Comparison of ENCODE assay signal across 16 cellular contexts in the genomic region with DNA sequence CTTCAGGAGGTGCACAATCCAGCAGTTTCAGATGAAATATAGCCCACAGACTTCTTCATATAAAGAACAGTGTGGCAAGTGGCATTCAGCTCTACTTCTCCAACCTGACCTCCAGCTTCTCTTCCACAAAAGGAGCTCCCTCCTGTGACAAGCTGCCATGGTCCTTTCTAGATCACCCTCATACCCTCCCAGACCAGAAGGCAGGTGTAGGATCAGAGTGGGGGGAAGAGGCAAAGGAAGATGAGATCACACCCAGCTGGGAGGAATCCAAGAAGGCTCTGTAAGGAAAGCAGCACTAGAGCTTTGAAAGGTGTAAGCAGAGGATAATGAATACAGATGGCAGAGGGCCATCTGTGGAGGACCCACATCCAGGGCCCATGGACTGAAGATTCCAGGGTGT. TPM values are rescaled to one million over a fixed set of nuclear protein-coding genes. Genes with fewer than 3 reads are reported as not detected.
A peak's percentile ranks its signal among the peaks of the same experiment; 100 is the strongest.
DNase-seq lines count a peak whose midpoint lies in the region; ATAC-seq and TF ChIP-seq lines count a peak whose summit lies in the region.
"Had no signal": no experiment of that assay in that cellular context is flagged by ENCODE, and none has a peak within 500 bp of the region (broad histone marks: within the 10 kb centered on the region; RNA-seq: fewer than 3 reads in every experiment).

No MANE protein-coding gene starts in this region.

- H4K8ac ChIP-seq in mesenchymal stem cell (ENCODE audit: low read length), result no peak overlapping the region

- H2AK5ac ChIP-seq in mesenchymal stem cell (ENCODE audit: low read length, severe bottlenecking), result no peak overlapping the region

- no peak for ATAC-seq in HG02642 (IDR thresholded peaks at IDR 0.05; ENCODE audit: poor library complexity, unreplicated experiment)
- ATAC-seq: CD8-positive, alpha-beta T cell; GM23338; HepG2; T-cell had no signal

- H2BK120ac ChIP-seq in mesenchymal stem cell (ENCODE audit: low read depth, low read length), result no peak overlapping the region

- peaks cover 30% of the 10 kb centered on the region for H3K79me1 ChIP-seq in mesenchymal stem cell (replicated peaks; ENCODE audit: low read length, poor library complexity, severe bottlenecking)

- CTCF ChIA-PET in HEK293 (lab: Yijun Ruan, JAX), result interaction anchor here (0.6 to 5.8 kb wide), 4 partner anchors 12 to 331 kb away, joined by 3 to 76 read pairs (median 4); no protein-coding TSS in a partner anchor

- POLR2A ChIA-PET in HEK293 (lab: Yijun Ruan, JAX), result no interaction called here

- no peaks in the 10 kb centered on the region for H3K27me3 ChIP-seq in BLaER1 treated with 17β-estradiol and CSF1 and Interleukin-3, amounts not matched to agents 10 nM and 100 nM
- no peaks in the 10 kb centered on the region for H3K27me3 ChIP-seq in neutrophil
- H3K27me3 ChIP-seq in mesenchymal stem cell (ENCODE audit: control insufficient read depth in 1 of 2, insufficient read depth in 1 of 2, low read length in 2 of 2), result no peaks in the 10 kb centered on the region
- no peaks in the 10 kb centered on the region for H3K27me3 ChIP-seq in GM23248 (replicated peaks; ENCODE audit: insufficient read depth)

- H3K9me2 ChIP-seq in GM23248 (ENCODE audit: insufficient read depth), result no peaks in the 10 kb centered on the region

- H2BK15ac ChIP-seq in mesenchymal stem cell (ENCODE audit: low read depth, poor library complexity, severe bottlenecking), result no peak overlapping the region

- H3K14ac ChIP-seq in mesenchymal stem cell (ENCODE audit: low read length in 2 of 2), result no peak overlapping the region

- H4K20me1 ChIP-seq in BLaER1 treated with 17β-estradiol and CSF1 and Interleukin-3, amounts not matched to agents 10 nM and 100 nM, result peaks cover 0 to 84% (median 57%) of the 10 kb centered on the region in 11 experiments; a peak in 17 of 22 replicates
- no peaks in the 10 kb centered on the region for H4K20me1 ChIP-seq in GM23248 (ENCODE audit: insufficient read depth)

- H3K27ac ChIP-seq in BLaER1 treated with 17β-estradiol and CSF1 and Interleukin-3, amounts not matched to agents 10 nM and 100 nM, result peak overlapping the region in 3 of 11 experiments; percentile 19 to 32 (median 32); a peak in 3 of 22 replicates
- H3K27ac ChIP-seq in HEK293 (ENCODE audit: extremely low read depth, low read depth, low read length) (no peak overlapping the region), neutrophil (peak overlapping the region; percentile 71), mesenchymal stem cell (ENCODE audit: low read length, poor library complexity, severe bottlenecking) (no peak overlapping the region), GM23248 (no peak overlapping the region)
- H3K27ac ChIP-seq: KMS-11, PC-9 had no signal

- no peaks in the 10 kb centered on the region for H3K79me2 ChIP-seq in GM23248 (ENCODE audit: insufficient read depth)

- in situ Hi-C loops in GM23248 (cut with MboI), result loop anchor here (10.0 kb wide), 1 partner anchor 402 kb away; no protein-coding TSS in a partner anchor

- H2BK12ac ChIP-seq in mesenchymal stem cell (ENCODE audit: low read length in 2 of 2), result no peak overlapping the region

- H3K23ac ChIP-seq in mesenchymal stem cell (ENCODE audit: low read length in 2 of 2), result no peak overlapping the region

- no peak overlapping the region for H2BK5ac ChIP-seq in mesenchymal stem cell (ENCODE audit: low read depth, low read length, poor library complexity, severe bottlenecking)

- no peaks in the 10 kb centered on the region for H3K9me3 ChIP-seq in BLaER1 treated with 17β-estradiol and CSF1 and Interleukin-3, amounts not matched to agents 10 nM and 100 nM (replicated peaks in 1 of 11)
- no peaks in the 10 kb centered on the region for H3K9me3 ChIP-seq in HEK293 (ENCODE audit: control insufficient read depth, insufficient read depth, low read depth, low read length)
- no peaks in the 10 kb centered on the region for H3K9me3 ChIP-seq in neutrophil
- H3K9me3 ChIP-seq in mesenchymal stem cell (ENCODE audit: control insufficient read depth, low read length), result no peaks in the 10 kb centered on the region
- H3K9me3 ChIP-seq in GM23248 (ENCODE audit: low read depth), result no peaks in the 10 kb centered on the region

- peaks cover 34 to 78% (median 51%) of the 10 kb centered on the region in 10 experiments for H3K4me1 ChIP-seq in BLaER1 treated with 17β-estradiol and CSF1 and Interleukin-3, amounts not matched to agents 10 nM and 100 nM
- H3K4me1 ChIP-seq in HEK293 (ENCODE audit: control insufficient read depth, insufficient read depth, low read length) (no peaks in the 10 kb centered on the region), neutrophil (ENCODE audit: control insufficient read depth in 1 of 2, insufficient read depth in 1 of 2, low read depth in 1 of 2, low read length in 1 of 2) (peaks cover 60 to 62% of the 10 kb centered on the region in 2 experiments), mesenchymal stem cell (ENCODE audit: control insufficient read depth, insufficient read depth, low read depth, low read length) (peaks cover 4% of the 10 kb centered on the region), GM23248 (ENCODE audit: insufficient read depth) (peaks cover 12% of the 10 kb centered on the region)

- H3K4me3 ChIP-seq in BLaER1 treated with 17β-estradiol and CSF1 and Interleukin-3, amounts not matched to agents 10 nM and 100 nM, result no peak overlapping the region
- H3K4me3 ChIP-seq in HEK293 (ENCODE audit: low read depth, low read length) (no peak overlapping the region), neutrophil (ENCODE audit: low read depth in 1 of 2, low read length in 1 of 2) (no peak overlapping the region), mesenchymal stem cell (ENCODE audit: insufficient read depth in 1 of 2, low read depth in 1 of 2, low read length in 2 of 2) (no peak overlapping the region), GM23248 (no peak overlapping the region)
- H3K4me3 ChIP-seq: GM23338, PC-9 had no signal

- no peak overlapping the region for H2AFZ ChIP-seq in mesenchymal stem cell (ENCODE audit: low read depth, low read length)
- no peak overlapping the region for H2AFZ ChIP-seq in GM23248
- H2AFZ ChIP-seq: GM23338, PC-9 had no signal

- peak overlapping the region in 10 of 11 experiments; percentile 10 to 68 (median 56); a peak in 18 of 22 replicates for H3K4me2 ChIP-seq in BLaER1 treated with 17β-estradiol and CSF1 and Interleukin-3, amounts not matched to agents 10 nM and 100 nM
- no peak overlapping the region for H3K4me2 ChIP-seq in mesenchymal stem cell (ENCODE audit: low read length, poor library complexity, severe bottlenecking)
- no peak overlapping the region for H3K4me2 ChIP-seq in GM23248 (ENCODE audit: unreplicated experiment)
- H3K4me2 ChIP-seq: GM23338, KMS-11, PC-9 had no signal

- H3K9ac ChIP-seq in BLaER1 treated with 17β-estradiol and CSF1 and Interleukin-3, amounts not matched to agents 10 nM and 100 nM, result peak overlapping the region in 6 of 11 experiments; percentile 3 to 47 (median 8); a peak in 5 of 22 replicates
- no peak overlapping the region for H3K9ac ChIP-seq in mesenchymal stem cell (ENCODE audit: low read length)
- no peak overlapping the region for H3K9ac ChIP-seq in GM23248
- H3K9ac ChIP-seq: KMS-11 had no signal

- no peak overlapping the region for H3K4ac ChIP-seq in mesenchymal stem cell (ENCODE audit: low read depth in 1 of 2, low read length in 2 of 2)

- H3F3A ChIP-seq in GM23248 (ENCODE audit: insufficient read depth), result 0 out of 2 replicates have a peak, but pooled peaks cover 7% of the 10 kb centered on the region

- H3K18ac ChIP-seq in mesenchymal stem cell (ENCODE audit: low read depth in 1 of 2, low read length in 2 of 2), result no peak overlapping the region

- H3K36me3 ChIP-seq in BLaER1 treated with 17β-estradiol and CSF1 and Interleukin-3, amounts not matched to agents 10 nM and 100 nM, result peaks cover 39 to 88% (median 70%) of the 10 kb centered on the region in 11 experiments
- peaks cover 0 to 55% of the 10 kb centered on the region in 2 experiments; a peak in 2 of 3 replicates for H3K36me3 ChIP-seq in HEK293 (ENCODE audit: control insufficient read depth in 2 of 2, insufficient read depth in 1 of 2, low read length in 2 of 2)
- peaks cover 7% of the 10 kb centered on the region for H3K36me3 ChIP-seq in neutrophil
- peaks cover 33 to 36% of the 10 kb centered on the region in 2 experiments for H3K36me3 ChIP-seq in mesenchymal stem cell (ENCODE audit: control insufficient read depth in 1 of 2, insufficient read depth in 2 of 2, low read depth in 1 of 2, low read length in 2 of 2)
- H3K36me3 ChIP-seq in GM23248 (ENCODE audit: low read depth), result no peaks in the 10 kb centered on the region

- peak; percentile 28 for DNase-seq in NCI-H2196 treated with DMSO at 0.1 percent for 48 hours (lab: John Stamatoyannopoulos, UW; ENCODE audit: unreplicated experiment)
- no peak for DNase-seq in mesenchymal stem cell
- DNase-seq in GM23248, result no peak
- DNase-seq: ACHN; CD8-positive, alpha-beta T cell; NCI-H1105 treated with DMSO at 0.1 percent for 48 hours; NCI-H2081 treated with DMSO at 0.1 percent for 48 hours; PC-9; T-cell had no signal

- TF ChIP-seq CTCF in HEK293 (tag by site-specific recombination; IDR thresholded peaks at IDR 0.05) (no peak), neutrophil (IDR thresholded peaks at IDR 0.05) (no peak)

- no peak overlapping the region for H4K91ac ChIP-seq in mesenchymal stem cell (ENCODE audit: low read length)

TF ChIP-seq in HEK293, 187 proteins besides CTCF, POLR2A, EP300 and RAD21:
- TF ChIP-seq ZNF600 (tag by site-specific recombination; IDR thresholded peaks at IDR 0.05) (peak; percentile 70; the same call in 1 of the 2 replicates), ZNF398 (tag by site-specific recombination; IDR thresholded peaks at IDR 0.05) (peak; percentile 81), ZFP3 (tag by site-specific recombination; IDR thresholded peaks at IDR 0.05; ENCODE audit: low read depth) (no peak), ZNF621 (tag by site-specific recombination; IDR thresholded peaks at IDR 0.05) (no peak), ZNF785 (tag by site-specific recombination; IDR thresholded peaks at IDR 0.05) (no peak)

RNA-seq across cellular contexts. Expression of gene CLPB, which starts 7.6 kb away (rescaled TPM):
- 8.7 TPM for polyA plus RNA-seq in mesenchymal stem cell (2013, experiment 1 of 2)
- polyA plus RNA-seq in mesenchymal stem cell (2013, experiment 2 of 2), result 8.5 TPM
- total RNA-seq in GM23248 (2014; rRNA removed; shearing (Covaris generic)), result 19.2 and 26.8 TPM in 2 replicates
- polyA plus RNA-seq in GM23248 (2016; fragmentation: Nextera tagmentation; extraction: Ambion mirVana), result 11.5 and 16.9 TPM in 2 replicates

Comparison
In these comparisons a context has a peak if more than half of its experiments do, and no peak if none do; other contexts are left out.
1. H3K4me2 ChIP-seq: peak in BLaER1 treated with 17β-estradiol and CSF1 and Interleukin-3, amounts not matched to agents 10 nM and 100 nM (10 of 11); none in mesenchymal stem cell (single experiment) and GM23248 (single experiment).
2. H3K9ac ChIP-seq: peak in BLaER1 treated with 17β-estradiol and CSF1 and Interleukin-3, amounts not matched to agents 10 nM and 100 nM (6 of 11); none in mesenchymal stem cell (single experiment) and GM23248 (single experiment).